In the genomic region with DNA sequence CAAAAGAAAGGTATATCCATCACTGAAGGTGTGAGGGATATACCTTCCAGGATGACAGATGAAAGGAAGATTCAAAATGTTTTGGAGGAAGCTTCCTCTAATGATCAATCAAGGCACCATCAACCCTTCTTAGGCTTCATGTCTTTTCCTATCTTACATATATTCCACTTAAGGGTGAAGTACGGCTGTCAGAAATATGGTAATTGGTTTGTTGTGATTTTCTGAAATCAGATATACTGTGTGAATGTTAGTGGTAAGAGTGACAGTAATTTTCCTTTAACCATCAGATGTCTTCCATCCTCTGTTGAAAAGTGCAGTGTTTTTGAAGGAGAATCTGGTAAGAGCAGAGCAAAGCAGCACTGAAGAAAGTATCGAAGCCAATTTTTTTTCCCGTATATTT, we compare ENCODE assay signal across 34 cellular contexts.
"Had no signal": no experiment of that assay in that cellular context is flagged by ENCODE, and none has a peak within 500 bp of the region (broad histone marks: within the 10 kb centered on the region; RNA-seq: fewer than 3 reads in every experiment).

No MANE protein-coding gene starts in this region.

- DNase-seq: Karpas-422, Kasumi-1, MG63, MM.1S, MV-4-11, NCI-H1048, NCI-H1092, NCI-H1092 treated with DMSO at 0.1 percent for 48 hours, NCI-H1105, NCI-H1105 treated with DMSO at 0.1 percent for 48 hours, NCI-H1417, NCI-H1417 treated with DMSO at 0.1 percent for 48 hours, NCI-H1436, NCI-H1436 treated with DMSO at 0.1 percent for 48 hours, NCI-H146, NCI-H1694, NCI-H1694 treated with DMSO at 0.1 percent for 48 hours, NCI-H187, NCI-H187 treated with DMSO at 0.1 percent for 48 hours, NCI-H1930, NCI-H2029, NCI-H2029 treated with DMSO at 0.1 percent for 48 hours, NCI-H2081, NCI-H2081 treated with DMSO at 0.1 percent for 48 hours, NCI-H2107, NCI-H2171, NCI-H2171 treated with DMSO at 0.1 percent for 48 hours, NCI-H2227 treated with DMSO at 0.1 percent for 48 hours, NCI-H226, NCI-H345, NCI-H446, NCI-H446 treated with DMSO at 0.1 percent for 48 hours, NCI-H510A had no signal

- H3K9me3 ChIP-seq: MG63 had no signal

- H3K9ac ChIP-seq: KMS-11 had no signal

- H3K27ac ChIP-seq: KMS-11 had no signal

- H3K4me3 ChIP-seq: MG63 had no signal

- H3K4me2 ChIP-seq: KMS-11 had no signal

- H3K36me3 ChIP-seq: MG63 had no signal

- H3K27me3 ChIP-seq: MG63 had no signal
